ENCODE assay signal across 1 cellular context in the genomic region with DNA sequence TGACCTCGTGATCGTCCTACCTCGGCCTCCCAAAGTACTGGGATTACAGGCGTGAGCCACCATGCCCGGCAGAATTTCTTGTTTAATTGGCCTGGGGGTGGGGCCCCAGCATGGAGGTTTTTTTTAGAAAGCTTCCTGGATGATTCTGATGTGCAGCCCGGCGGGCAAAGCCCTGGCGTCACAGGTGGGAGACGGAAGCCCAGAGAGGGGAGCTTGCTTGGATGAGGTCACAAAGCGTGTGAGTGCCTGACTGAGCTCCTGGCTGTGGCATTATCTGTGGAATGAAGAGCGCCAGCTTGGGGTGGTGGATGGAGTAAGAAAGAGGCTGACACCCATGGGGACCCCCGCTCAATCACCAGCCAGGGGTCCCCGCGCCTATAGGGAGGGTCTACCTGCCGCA.
TF ChIP-seq lines count a peak whose summit lies in the region.

No MANE protein-coding gene starts in this region.

TF ChIP-seq in H1, 55 proteins besides CTCF, POLR2A, EP300 and RAD21:
- no peak for TF ChIP-seq ZNF274 (IDR thresholded peaks at IDR 0.05; ENCODE audit: borderline replicate concordance, extremely low read depth, low read length)
- no peak for TF ChIP-seq SRF (IDR thresholded peaks at IDR 0.05; ENCODE audit: low read depth, low read length)
- TF ChIP-seq EZH2 (IDR thresholded peaks at IDR 0.05; ENCODE audit: low read depth, low read length, severe bottlenecking) = no peak
- TF ChIP-seq SP4 (IDR thresholded peaks at IDR 0.05; ENCODE audit: low read length) = no peak
- TF ChIP-seq CEBPB (IDR thresholded peaks at IDR 0.05; ENCODE audit: low read depth, low read length) = no peak
- TF ChIP-seq YY1 (IDR thresholded peaks at IDR 0.05; ENCODE audit: low read depth, low read length) = no peak
- no peak for TF ChIP-seq POU5F1 (IDR thresholded peaks at IDR 0.05; ENCODE audit: low read depth, low read length)
- TF ChIP-seq BRCA1 (IDR thresholded peaks at IDR 0.05; ENCODE audit: low read depth, low read length) = no peak
- no peak for TF ChIP-seq SP2 (IDR thresholded peaks at IDR 0.05; ENCODE audit: low read length)
- TF ChIP-seq RFX5 (IDR thresholded peaks at IDR 0.05; ENCODE audit: borderline replicate concordance, low read depth, low read length) = no peak
- no peak for TF ChIP-seq TEAD4 (IDR thresholded peaks at IDR 0.05; ENCODE audit: low read depth, low read length)
